In the genomic region with DNA sequence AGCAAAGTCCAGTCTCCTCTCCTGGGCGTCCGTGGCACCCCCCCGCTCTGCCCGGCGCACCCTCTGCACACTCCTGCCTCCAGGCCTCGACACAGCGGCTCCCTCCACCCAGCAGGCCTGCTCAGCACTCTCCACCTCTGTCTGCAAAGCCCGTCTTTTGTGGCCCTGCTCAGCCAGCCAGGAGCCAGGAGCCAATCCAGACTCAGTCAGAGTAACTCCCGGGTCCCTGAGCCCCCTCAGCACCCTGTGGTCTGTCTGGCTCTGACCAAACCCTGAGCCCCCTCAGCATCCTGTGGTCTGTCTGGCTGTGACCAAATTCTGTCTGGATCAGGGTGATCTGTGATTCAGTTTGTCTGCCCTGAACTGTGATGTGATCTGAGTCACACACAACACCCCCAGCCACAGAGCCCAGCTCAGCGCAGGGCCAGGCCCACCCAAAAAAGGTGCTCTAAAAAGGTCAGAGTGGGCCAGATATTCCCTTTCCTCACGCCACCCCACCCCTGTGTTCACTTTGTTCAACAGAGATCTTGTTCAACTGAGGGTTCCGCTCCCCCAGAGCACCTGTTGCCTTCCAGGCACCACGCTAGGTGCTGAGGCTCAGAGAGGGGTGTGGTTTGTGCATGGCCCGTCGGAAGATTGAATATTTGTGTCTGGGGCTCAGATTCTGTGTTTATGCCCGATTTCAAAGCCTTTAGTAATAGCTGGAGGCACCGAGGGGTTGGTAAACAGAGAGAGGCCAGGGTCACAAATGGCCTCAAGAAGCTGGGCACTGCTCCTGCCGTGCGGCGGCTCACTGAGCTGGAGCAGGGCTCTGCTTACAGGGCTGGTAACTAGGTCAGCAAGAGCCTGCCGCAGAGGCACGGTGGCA, we compare ENCODE assay signal across 10 cellular contexts. TPM values are rescaled to one million over a fixed set of nuclear protein-coding genes. Genes with fewer than 3 reads are reported as not detected.
DNase-seq lines count a peak whose midpoint lies in the region; ATAC-seq and TF ChIP-seq lines count a peak whose summit lies in the region.
"Had no signal": no experiment of that assay in that cellular context is flagged by ENCODE, and none has a peak within 500 bp of the region (broad histone marks: within the 10 kb centered on the region; RNA-seq: fewer than 3 reads in every experiment).

No MANE protein-coding gene starts in this region.

- TF ChIP-seq POLR2A in tibial nerve (IDR thresholded peaks at IDR 0.05): no peak

- H3K9me3 Mint-ChIP-seq in activated T-helper 1 cell treated with anti-CD3 and anti-CD28 coated beads, Interleukin-12 subunit alpha, Interleukin-12 subunit beta, Interleukin-2, Interleukin-4 antibody, amounts not matched to agents 30 ng/mL and 10 ng/mL and 1 ng/mL, durations not matched to agents 14 hours and 24 hours and 36 hours: no peaks in the 10 kb centered on the region

- H3K27ac ChIP-seq in upper lobe of right lung (peak overlapping the region; percentile 17), tibial nerve (no peak overlapping the region)
- H3K27ac ChIP-seq: KMS-11 had no signal

- TF ChIP-seq EP300 in tibial nerve (IDR thresholded peaks at IDR 0.05): no peak

- TF ChIP-seq CTCF in upper lobe of right lung (IDR thresholded peaks at IDR 0.05) (no peak), tibial nerve (IDR thresholded peaks at IDR 0.05) (no peak)

- H3K9me3 ChIP-seq in upper lobe of right lung: no peaks in the 10 kb centered on the region
- no peaks in the 10 kb centered on the region for H3K9me3 ChIP-seq in tibial nerve

- H3K4me3 ChIP-seq in upper lobe of right lung (no peak overlapping the region), tibial nerve (no peak overlapping the region)

- H3K27me3 ChIP-seq in upper lobe of right lung (no peaks in the 10 kb centered on the region), tibial nerve (no peaks in the 10 kb centered on the region)

- peak overlapping the region; percentile 55 for H3K27ac Mint-ChIP-seq in activated T-helper 1 cell treated with anti-CD3 and anti-CD28 coated beads, Interleukin-12 subunit alpha, Interleukin-12 subunit beta, Interleukin-2, Interleukin-4 antibody, amounts not matched to agents 30 ng/mL and 10 ng/mL and 1 ng/mL, durations not matched to agents 14 hours and 24 hours and 36 hours

- intact Hi-C loops in activated T-helper 1 cell treated with anti-CD3 and anti-CD28 coated beads, Interleukin-12 subunit alpha, Interleukin-12 subunit beta, Interleukin-2, Interleukin-4 antibody, amounts not matched to agents 30 ng/mL and 10 ng/mL and 1 ng/mL, durations not matched to agents 14 hours and 24 hours and 36 hours (cut with micrococcal nuclease): no loop called here
- intact Hi-C loops in upper lobe of right lung (cut with DNase I): no loop called here

- peaks cover 32% of the 10 kb centered on the region for H3K4me1 Mint-ChIP-seq in activated T-helper 1 cell treated with anti-CD3 and anti-CD28 coated beads, Interleukin-12 subunit alpha, Interleukin-12 subunit beta, Interleukin-2, Interleukin-4 antibody, amounts not matched to agents 30 ng/mL and 10 ng/mL and 1 ng/mL, durations not matched to agents 14 hours and 24 hours and 36 hours (ENCODE audit: low read depth)

- H3K36me3 Mint-ChIP-seq in activated T-helper 1 cell treated with anti-CD3 and anti-CD28 coated beads, Interleukin-12 subunit alpha, Interleukin-12 subunit beta, Interleukin-2, Interleukin-4 antibody, amounts not matched to agents 30 ng/mL and 10 ng/mL and 1 ng/mL, durations not matched to agents 14 hours and 24 hours and 36 hours (ENCODE audit: low read depth): no peaks in the 10 kb centered on the region

- 58 to 64% methylated on average over 22 of the region's 22 CpGs for WGBS in tibial nerve, 2 donors

- peaks cover 5% of the 10 kb centered on the region for H3K4me1 ChIP-seq in upper lobe of right lung
- H3K4me1 ChIP-seq in tibial nerve: no peaks in the 10 kb centered on the region

- DNase-seq in stimulated activated CD4-positive, alpha-beta T cell treated with anti-CD3 and anti-CD28 coated beads, Interleukin-15, amount 100 ng/mL, for 24 hours: peak; percentile 33
- no peak for DNase-seq in stimulated activated CD4-positive, alpha-beta T cell treated with anti-CD3 and anti-CD28 coated beads, Interleukin-4, amount 100 ng/mL, for 1 hour
- DNase-seq in activated T-helper 1 cell treated with anti-CD3 and anti-CD28 coated beads, Interleukin-12 subunit alpha, Interleukin-12 subunit beta, Interleukin-2, Interleukin-4 antibody, amounts not matched to agents 30 ng/mL and 10 ng/mL and 1 ng/mL, durations not matched to agents 14 hours and 24 hours and 36 hours (ENCODE audit: low spot score): no peak
- peak; percentile 70 for DNase-seq in left kidney (ENCODE audit: low read depth, low spot score)
- DNase-seq in upper lobe of right lung: no peak
- no peak for DNase-seq in tibial nerve (ENCODE audit: low spot score in 2 of 2)
- DNase-seq in CD1c-positive myeloid dendritic cell (ENCODE audit: extremely low spot score): no peak
- DNase-seq: hippocampal formation had no signal

- no peak for ATAC-seq in upper lobe of right lung
- ATAC-seq in GM18520 (IDR thresholded peaks at IDR 0.05; ENCODE audit: unreplicated experiment): no peak

- H3K36me3 ChIP-seq in upper lobe of right lung: no peaks in the 10 kb centered on the region
- no peaks in the 10 kb centered on the region for H3K36me3 ChIP-seq in tibial nerve

- H3K4me3 Mint-ChIP-seq in activated T-helper 1 cell treated with anti-CD3 and anti-CD28 coated beads, Interleukin-12 subunit alpha, Interleukin-12 subunit beta, Interleukin-2, Interleukin-4 antibody, amounts not matched to agents 30 ng/mL and 10 ng/mL and 1 ng/mL, durations not matched to agents 14 hours and 24 hours and 36 hours: no peak overlapping the region

- H3K27me3 Mint-ChIP-seq in activated T-helper 1 cell treated with anti-CD3 and anti-CD28 coated beads, Interleukin-12 subunit alpha, Interleukin-12 subunit beta, Interleukin-2, Interleukin-4 antibody, amounts not matched to agents 30 ng/mL and 10 ng/mL and 1 ng/mL, durations not matched to agents 14 hours and 24 hours and 36 hours (ENCODE audit: insufficient read depth): no peaks in the 10 kb centered on the region

RNA-seq across cellular contexts. Expression of a gene that starts 5.9 kb away (rescaled TPM):
- 31.8 and 35.0 TPM in 2 replicates for total RNA-seq in activated T-helper 1 cell treated with anti-CD3 and anti-CD28 coated beads, Interleukin-12 subunit alpha, Interleukin-12 subunit beta, Interleukin-2, Interleukin-4 antibody, amounts not matched to agents 30 ng/mL and 10 ng/mL and 1 ng/mL, durations not matched to agents 14 hours and 24 hours and 36 hours
- 24.2 TPM for total RNA-seq in upper lobe of right lung
- total RNA-seq in tibial nerve: 10 to 100 TPM; 11.1 to 17.5 (median 13.4) TPM

RNA-seq across cellular contexts. Expression of a gene that starts 50.9 kb away (rescaled TPM):
- total RNA-seq in activated T-helper 1 cell treated with anti-CD3 and anti-CD28 coated beads, Interleukin-12 subunit alpha, Interleukin-12 subunit beta, Interleukin-2, Interleukin-4 antibody, amounts not matched to agents 30 ng/mL and 10 ng/mL and 1 ng/mL, durations not matched to agents 14 hours and 24 hours and 36 hours: 54.2 and 56.0 TPM in 2 replicates
- total RNA-seq in upper lobe of right lung: 34.9 TPM
- total RNA-seq in tibial nerve: 10 to 100 TPM; 17.3 to 31.5 (median 21.3) TPM

Comparison
In these comparisons a context has a peak if more than half of its experiments do, and no peak if none do; other contexts are left out.
1. DNase-seq: peak in stimulated activated CD4-positive, alpha-beta T cell treated with anti-CD3 and anti-CD28 coated beads, Interleukin-15, amount 100 ng/mL, for 24 hours (single experiment) and left kidney (single experiment); none in stimulated activated CD4-positive, alpha-beta T cell treated with anti-CD3 and anti-CD28 coated beads, Interleukin-4, amount 100 ng/mL, for 1 hour (single experiment), activated T-helper 1 cell treated with anti-CD3 and anti-CD28 coated beads, Interleukin-12 subunit alpha, Interleukin-12 subunit beta, Interleukin-2, Interleukin-4 antibody, amounts not matched to agents 30 ng/mL and 10 ng/mL and 1 ng/mL, durations not matched to agents 14 hours and 24 hours and 36 hours (single experiment), upper lobe of right lung (single experiment), tibial nerve (0 of 2) and CD1c-positive myeloid dendritic cell (single experiment).